ENCODE assay signal across 1 cellular context in genomic region chr1:15296602-15297321, GRCh38.
A peak's percentile ranks its signal among the peaks of the same experiment; 100 is the strongest.
TF ChIP-seq lines count a peak whose summit lies in the region.

No MANE protein-coding gene starts in this region.

TF ChIP-seq in HepG2, 621 proteins besides CTCF, POLR2A, EP300 and RAD21:
- no peak for TF ChIP-seq ZNF20 (CRISPR knock-in tag; IDR thresholded peaks at IDR 0.05)
- TF ChIP-seq MXD3 (CRISPR knock-in tag; IDR thresholded peaks at IDR 0.05) = no peak
- TF ChIP-seq KLF16 (CRISPR knock-in tag; IDR thresholded peaks at IDR 0.05) = no peak
- TF ChIP-seq THRA (CRISPR knock-in tag; IDR thresholded peaks at IDR 0.05; ENCODE audit: borderline replicate concordance) = no peak
- TF ChIP-seq SUZ12 (IDR thresholded peaks at IDR 0.05; ENCODE audit: low read depth, low read length) = no peak
- TF ChIP-seq SP2 (CRISPR knock-in tag; IDR thresholded peaks at IDR 0.05) = no peak
- TF ChIP-seq ZNF768 (CRISPR knock-in tag; IDR thresholded peaks at IDR 0.05) = peak; percentile 73; the same call in 1 of the 2 replicates
